ENCODE assay signal across 1 cellular context in the genomic region with DNA sequence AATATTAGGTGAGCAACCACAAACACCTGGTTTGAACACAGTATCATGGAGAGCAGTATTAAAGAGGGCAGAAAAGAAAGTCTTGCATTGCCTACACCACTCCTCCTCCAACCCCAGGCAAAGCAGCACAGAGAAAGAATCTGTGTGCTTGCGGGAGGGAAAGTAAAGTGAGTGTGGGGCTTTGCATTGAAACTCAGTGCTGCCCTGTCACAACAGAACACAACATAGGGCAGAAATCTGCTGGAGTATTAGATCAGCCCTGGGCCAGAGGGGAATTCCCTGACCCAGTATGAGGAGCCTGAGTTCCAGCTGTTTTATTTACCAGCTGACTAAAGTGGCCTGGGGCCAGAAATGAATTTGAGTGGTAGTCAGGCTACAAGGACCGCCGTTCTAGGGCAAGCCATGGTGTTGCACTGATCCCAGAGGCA.
TF ChIP-seq lines count a peak whose summit lies in the region.

No MANE protein-coding gene starts in this region.

TF ChIP-seq in WTC11, 78 proteins besides CTCF, POLR2A, EP300 and RAD21 (continued from another document):
- TF ChIP-seq, protein P1, sequence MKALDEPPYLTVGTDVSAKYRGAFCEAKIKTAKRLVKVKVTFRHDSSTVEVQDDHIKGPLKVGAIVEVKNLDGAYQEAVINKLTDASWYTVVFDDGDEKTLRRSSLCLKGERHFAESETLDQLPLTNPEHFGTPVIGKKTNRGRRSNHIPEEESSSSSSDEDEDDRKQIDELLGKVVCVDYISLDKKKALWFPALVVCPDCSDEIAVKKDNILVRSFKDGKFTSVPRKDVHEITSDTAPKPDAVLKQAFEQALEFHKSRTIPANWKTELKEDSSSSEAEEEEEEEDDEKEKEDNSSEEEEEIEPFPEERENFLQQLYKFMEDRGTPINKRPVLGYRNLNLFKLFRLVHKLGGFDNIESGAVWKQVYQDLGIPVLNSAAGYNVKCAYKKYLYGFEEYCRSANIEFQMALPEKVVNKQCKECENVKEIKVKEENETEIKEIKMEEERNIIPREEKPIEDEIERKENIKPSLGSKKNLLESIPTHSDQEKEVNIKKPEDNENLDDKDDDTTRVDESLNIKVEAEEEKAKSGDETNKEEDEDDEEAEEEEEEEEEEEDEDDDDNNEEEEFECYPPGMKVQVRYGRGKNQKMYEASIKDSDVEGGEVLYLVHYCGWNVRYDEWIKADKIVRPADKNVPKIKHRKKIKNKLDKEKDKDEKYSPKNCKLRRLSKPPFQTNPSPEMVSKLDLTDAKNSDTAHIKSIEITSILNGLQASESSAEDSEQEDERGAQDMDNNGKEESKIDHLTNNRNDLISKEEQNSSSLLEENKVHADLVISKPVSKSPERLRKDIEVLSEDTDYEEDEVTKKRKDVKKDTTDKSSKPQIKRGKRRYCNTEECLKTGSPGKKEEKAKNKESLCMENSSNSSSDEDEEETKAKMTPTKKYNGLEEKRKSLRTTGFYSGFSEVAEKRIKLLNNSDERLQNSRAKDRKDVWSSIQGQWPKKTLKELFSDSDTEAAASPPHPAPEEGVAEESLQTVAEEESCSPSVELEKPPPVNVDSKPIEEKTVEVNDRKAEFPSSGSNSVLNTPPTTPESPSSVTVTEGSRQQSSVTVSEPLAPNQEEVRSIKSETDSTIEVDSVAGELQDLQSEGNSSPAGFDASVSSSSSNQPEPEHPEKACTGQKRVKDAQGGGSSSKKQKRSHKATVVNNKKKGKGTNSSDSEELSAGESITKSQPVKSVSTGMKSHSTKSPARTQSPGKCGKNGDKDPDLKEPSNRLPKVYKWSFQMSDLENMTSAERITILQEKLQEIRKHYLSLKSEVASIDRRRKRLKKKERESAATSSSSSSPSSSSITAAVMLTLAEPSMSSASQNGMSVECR (CRISPR knock-in tag; IDR thresholded peaks at IDR 0.05; ENCODE audit: borderline replicate concordance), result no peak
- TF ChIP-seq MYBL2 (CRISPR knock-in tag; IDR thresholded peaks at IDR 0.05), result no peak
- TF ChIP-seq, protein P2, sequence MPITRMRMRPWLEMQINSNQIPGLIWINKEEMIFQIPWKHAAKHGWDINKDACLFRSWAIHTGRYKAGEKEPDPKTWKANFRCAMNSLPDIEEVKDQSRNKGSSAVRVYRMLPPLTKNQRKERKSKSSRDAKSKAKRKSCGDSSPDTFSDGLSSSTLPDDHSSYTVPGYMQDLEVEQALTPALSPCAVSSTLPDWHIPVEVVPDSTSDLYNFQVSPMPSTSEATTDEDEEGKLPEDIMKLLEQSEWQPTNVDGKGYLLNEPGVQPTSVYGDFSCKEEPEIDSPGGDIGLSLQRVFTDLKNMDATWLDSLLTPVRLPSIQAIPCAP (CRISPR knock-in tag; IDR thresholded peaks at IDR 0.05), result no peak
- no peak for TF ChIP-seq ZNF263 (CRISPR knock-in tag; IDR thresholded peaks at IDR 0.05; ENCODE audit: low read depth)
- no peak for TF ChIP-seq ZNF396 (CRISPR knock-in tag; IDR thresholded peaks at IDR 0.05; ENCODE audit: borderline replicate concordance)
- TF ChIP-seq ATF1 (CRISPR knock-in tag; IDR thresholded peaks at IDR 0.05), result no peak
- TF ChIP-seq, protein P3, sequence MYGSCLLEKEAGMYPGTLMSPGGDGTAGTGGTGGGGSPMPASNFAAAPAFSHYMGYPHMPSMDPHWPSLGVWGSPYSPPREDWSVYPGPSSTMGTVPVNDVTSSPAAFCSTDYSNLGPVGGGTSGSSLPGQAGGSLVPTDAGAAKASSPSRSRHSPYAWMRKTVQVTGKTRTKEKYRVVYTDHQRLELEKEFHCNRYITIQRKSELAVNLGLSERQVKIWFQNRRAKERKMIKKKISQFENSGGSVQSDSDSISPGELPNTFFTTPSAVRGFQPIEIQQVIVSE (CRISPR knock-in tag; IDR thresholded peaks at IDR 0.05; ENCODE audit: borderline replicate concordance), result no peak
- TF ChIP-seq GABPB1 (CRISPR knock-in tag; IDR thresholded peaks at IDR 0.05), result no peak
- TF ChIP-seq, protein P4, sequence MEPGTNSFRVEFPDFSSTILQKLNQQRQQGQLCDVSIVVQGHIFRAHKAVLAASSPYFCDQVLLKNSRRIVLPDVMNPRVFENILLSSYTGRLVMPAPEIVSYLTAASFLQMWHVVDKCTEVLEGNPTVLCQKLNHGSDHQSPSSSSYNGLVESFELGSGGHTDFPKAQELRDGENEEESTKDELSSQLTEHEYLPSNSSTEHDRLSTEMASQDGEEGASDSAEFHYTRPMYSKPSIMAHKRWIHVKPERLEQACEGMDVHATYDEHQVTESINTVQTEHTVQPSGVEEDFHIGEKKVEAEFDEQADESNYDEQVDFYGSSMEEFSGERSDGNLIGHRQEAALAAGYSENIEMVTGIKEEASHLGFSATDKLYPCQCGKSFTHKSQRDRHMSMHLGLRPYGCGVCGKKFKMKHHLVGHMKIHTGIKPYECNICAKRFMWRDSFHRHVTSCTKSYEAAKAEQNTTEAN (CRISPR knock-in tag; IDR thresholded peaks at IDR 0.05), result no peak
- no peak for TF ChIP-seq ELF4 (CRISPR knock-in tag; IDR thresholded peaks at IDR 0.05; ENCODE audit: low read depth)
- TF ChIP-seq, protein P5, sequence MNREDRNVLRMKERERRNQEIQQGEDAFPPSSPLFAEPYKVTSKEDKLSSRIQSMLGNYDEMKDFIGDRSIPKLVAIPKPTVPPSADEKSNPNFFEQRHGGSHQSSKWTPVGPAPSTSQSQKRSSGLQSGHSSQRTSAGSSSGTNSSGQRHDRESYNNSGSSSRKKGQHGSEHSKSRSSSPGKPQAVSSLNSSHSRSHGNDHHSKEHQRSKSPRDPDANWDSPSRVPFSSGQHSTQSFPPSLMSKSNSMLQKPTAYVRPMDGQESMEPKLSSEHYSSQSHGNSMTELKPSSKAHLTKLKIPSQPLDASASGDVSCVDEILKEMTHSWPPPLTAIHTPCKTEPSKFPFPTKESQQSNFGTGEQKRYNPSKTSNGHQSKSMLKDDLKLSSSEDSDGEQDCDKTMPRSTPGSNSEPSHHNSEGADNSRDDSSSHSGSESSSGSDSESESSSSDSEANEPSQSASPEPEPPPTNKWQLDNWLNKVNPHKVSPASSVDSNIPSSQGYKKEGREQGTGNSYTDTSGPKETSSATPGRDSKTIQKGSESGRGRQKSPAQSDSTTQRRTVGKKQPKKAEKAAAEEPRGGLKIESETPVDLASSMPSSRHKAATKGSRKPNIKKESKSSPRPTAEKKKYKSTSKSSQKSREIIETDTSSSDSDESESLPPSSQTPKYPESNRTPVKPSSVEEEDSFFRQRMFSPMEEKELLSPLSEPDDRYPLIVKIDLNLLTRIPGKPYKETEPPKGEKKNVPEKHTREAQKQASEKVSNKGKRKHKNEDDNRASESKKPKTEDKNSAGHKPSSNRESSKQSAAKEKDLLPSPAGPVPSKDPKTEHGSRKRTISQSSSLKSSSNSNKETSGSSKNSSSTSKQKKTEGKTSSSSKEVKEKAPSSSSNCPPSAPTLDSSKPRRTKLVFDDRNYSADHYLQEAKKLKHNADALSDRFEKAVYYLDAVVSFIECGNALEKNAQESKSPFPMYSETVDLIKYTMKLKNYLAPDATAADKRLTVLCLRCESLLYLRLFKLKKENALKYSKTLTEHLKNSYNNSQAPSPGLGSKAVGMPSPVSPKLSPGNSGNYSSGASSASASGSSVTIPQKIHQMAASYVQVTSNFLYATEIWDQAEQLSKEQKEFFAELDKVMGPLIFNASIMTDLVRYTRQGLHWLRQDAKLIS (CRISPR knock-in tag; IDR thresholded peaks at IDR 0.05; ENCODE audit: borderline replicate concordance), result no peak
- no peak for TF ChIP-seq NR3C1 (CRISPR knock-in tag; conservative IDR thresholded peaks at IDR 0.05; ENCODE audit: low read depth)
